14 cellular contexts compared by ENCODE assay signal in genomic region chr5:147532157-147532556, GRCh38. TPM values are rescaled to one million over a fixed set of nuclear protein-coding genes. Genes with fewer than 3 reads are reported as not detected.
DNase-seq lines count a peak whose midpoint lies in the region; FAIRE-seq and TF ChIP-seq lines count a peak whose summit lies in the region.
"Had no signal": no experiment of that assay in that cellular context is flagged by ENCODE, and none has a peak within 500 bp of the region (broad histone marks: within the 10 kb centered on the region; RNA-seq: fewer than 3 reads in every experiment).

No MANE protein-coding gene starts in this region.

- no peak overlapping the region for H3K9ac ChIP-seq in astrocyte (ENCODE audit: low read length)

- WGBS in transverse colon (ENCODE audit: low coverage in 1 of 2), 2 donors = 33 to 36% methylated on average over 1 of the region's 1 CpG

- H2AFZ ChIP-seq in astrocyte (ENCODE audit: low read depth, low read length) = no peak overlapping the region

- intact Hi-C loops in transverse colon (cut with DNase I; ENCODE audit: low total_unique reads) = no loop called here

- H3K27me3 ChIP-seq in astrocyte (ENCODE audit: insufficient read depth, low read length) (no peaks in the 10 kb centered on the region), transverse colon (no peaks in the 10 kb centered on the region)

- H3K36me3 Mint-ChIP-seq in astrocyte (ENCODE audit: low read depth, unreplicated experiment) (no peaks in the 10 kb centered on the region), mesothelial cell of epicardium (no peaks in the 10 kb centered on the region)
- H3K36me3 Mint-ChIP-seq: CD4-positive, CD25-positive, alpha-beta regulatory T cell had no signal

- H3K4me2 ChIP-seq in astrocyte (ENCODE audit: low read length) = no peak overlapping the region

- H3K4me1 Mint-ChIP-seq in astrocyte (ENCODE audit: low read depth, unreplicated experiment) (peaks cover 32% of the 10 kb centered on the region), mesothelial cell of epicardium (peaks cover 27% of the 10 kb centered on the region)
- H3K4me1 Mint-ChIP-seq: B cell; CD4-positive, CD25-positive, alpha-beta regulatory T cell had no signal

- H3K9me3 Mint-ChIP-seq in astrocyte (ENCODE audit: unreplicated experiment) (peaks cover 1% of the 10 kb centered on the region), mesothelial cell of epicardium (no peaks in the 10 kb centered on the region)

- in situ Hi-C loops in transverse colon (cut with MboI; ENCODE audit: low pct_ligation_motif_present in 1 of 4, low pct_unique_long_range_greater_than_20kb in 1 of 4, low sequenced_read_pairs in 3 of 4) = no loop called here

- TF ChIP-seq CTCF in LNCaP clone FGC (IDR thresholded peaks at IDR 0.05; ENCODE audit: control insufficient read depth, extremely low read depth, insufficient read depth) (no peak), astrocyte (IDR thresholded peaks at IDR 0.05; ENCODE audit: insufficient read depth, low read depth, low read length) (no peak), mesothelial cell of epicardium (IDR thresholded peaks at IDR 0.05; ENCODE audit: unreplicated experiment) (no peak), transverse colon (IDR thresholded peaks at IDR 0.05) (no peak)

- H3K36me3 ChIP-seq in astrocyte (ENCODE audit: insufficient read depth, low read length) = no peaks in the 10 kb centered on the region
- H3K36me3 ChIP-seq in transverse colon = no peaks in the 10 kb centered on the region

- H3K79me2 ChIP-seq in astrocyte (ENCODE audit: insufficient read depth, low read length) = no peaks in the 10 kb centered on the region

- H3K4me1 ChIP-seq in astrocyte (ENCODE audit: insufficient read depth, low read length) = peaks cover 36% of the 10 kb centered on the region
- H3K4me1 ChIP-seq in transverse colon = peaks cover 0 to 10% (median 4%) of the 10 kb centered on the region in 4 donors

- H3K4me3 ChIP-seq in LNCaP clone FGC (ENCODE audit: low read depth, low read length) (no peak overlapping the region), astrocyte (ENCODE audit: insufficient read depth, low read depth, low read length) (no peak overlapping the region), transverse colon (no peak overlapping the region)

- H3K27ac ChIP-seq in astrocyte (ENCODE audit: low read depth, low read length) = peak overlapping the region; percentile 9
- peak overlapping the region; percentile 23 to 59 (median 50) for H3K27ac ChIP-seq in transverse colon

- no peak overlapping the region for H3K27ac Mint-ChIP-seq in astrocyte (ENCODE audit: unreplicated experiment)
- H3K27ac Mint-ChIP-seq in mesothelial cell of epicardium = peak overlapping the region; percentile 69
- H3K27ac Mint-ChIP-seq: B cell; CD4-positive, CD25-positive, alpha-beta regulatory T cell had no signal

- peak; percentile 63 for TF ChIP-seq EP300 in transverse colon (IDR thresholded peaks at IDR 0.05; ENCODE audit: low read depth)

- H4K20me1 ChIP-seq in astrocyte (ENCODE audit: insufficient read depth, low read length) = no peaks in the 10 kb centered on the region

- no peak for FAIRE-seq in astrocyte (lab: Jason Lieb, UNC)
- FAIRE-seq: GM19239 had no signal

- DNase-seq in LNCaP clone FGC (ENCODE audit: low read depth) (peak; percentile 65), astrocyte (ENCODE audit: low read depth) (no peak), mesothelial cell of epicardium (ENCODE audit: low spot score in 2 of 2, unreplicated experiment in 2 of 2) (no peak), transverse colon (no peak), COR-L47 (lab: John Stamatoyannopoulos, UW) (no peak), NCI-H446 treated with DMSO at 0.1 percent for 48 hours (lab: John Stamatoyannopoulos, UW) (no peak)
- DNase-seq in stimulated activated CD4-positive, alpha-beta T cell treated with anti-CD3 and anti-CD28 coated beads, Interleukin-2, amount 100 ng/mL, for 24 hours = no peak
- DNase-seq: CD4-positive, CD25-positive, alpha-beta regulatory T cell; H7; NCI-H1417; NCI-H187 treated with DMSO at 0.1 percent for 48 hours; NCI-H774 had no signal

- H3K27me3 Mint-ChIP-seq in astrocyte (ENCODE audit: low read depth, unreplicated experiment) (no peaks in the 10 kb centered on the region), mesothelial cell of epicardium (ENCODE audit: low read depth) (no peaks in the 10 kb centered on the region)
- H3K27me3 Mint-ChIP-seq: B cell; CD4-positive, CD25-positive, alpha-beta regulatory T cell had no signal

- TF ChIP-seq POLR2A in transverse colon (IDR thresholded peaks at IDR 0.05) = no peak

- H3K4me3 Mint-ChIP-seq in astrocyte (ENCODE audit: unreplicated experiment) (no peak overlapping the region), mesothelial cell of epicardium (no peak overlapping the region)
- H3K4me3 Mint-ChIP-seq: B cell; CD4-positive, CD25-positive, alpha-beta regulatory T cell had no signal

- H3K9me3 ChIP-seq in astrocyte (ENCODE audit: insufficient read depth, low read depth, low read length) (no peaks in the 10 kb centered on the region), transverse colon (no peaks in the 10 kb centered on the region)

RNA-seq across cellular contexts. Expression of gene DPYSL3, which starts 22.3 kb away (rescaled TPM):
- total RNA-seq in astrocyte (197 and 198 TPM in 2 replicates), mesothelial cell of epicardium (161 to 169 TPM (median 165 TPM) in 3 replicates), transverse colon (100 to 1,000 TPM in 1 of 4 donors, 10 to 100 TPM in 3; 27.6 to 107 (median 31.4) TPM)
- total RNA-seq: B cell had no signal
